ENCODE assay signal across 2 cellular contexts in the genomic region with DNA sequence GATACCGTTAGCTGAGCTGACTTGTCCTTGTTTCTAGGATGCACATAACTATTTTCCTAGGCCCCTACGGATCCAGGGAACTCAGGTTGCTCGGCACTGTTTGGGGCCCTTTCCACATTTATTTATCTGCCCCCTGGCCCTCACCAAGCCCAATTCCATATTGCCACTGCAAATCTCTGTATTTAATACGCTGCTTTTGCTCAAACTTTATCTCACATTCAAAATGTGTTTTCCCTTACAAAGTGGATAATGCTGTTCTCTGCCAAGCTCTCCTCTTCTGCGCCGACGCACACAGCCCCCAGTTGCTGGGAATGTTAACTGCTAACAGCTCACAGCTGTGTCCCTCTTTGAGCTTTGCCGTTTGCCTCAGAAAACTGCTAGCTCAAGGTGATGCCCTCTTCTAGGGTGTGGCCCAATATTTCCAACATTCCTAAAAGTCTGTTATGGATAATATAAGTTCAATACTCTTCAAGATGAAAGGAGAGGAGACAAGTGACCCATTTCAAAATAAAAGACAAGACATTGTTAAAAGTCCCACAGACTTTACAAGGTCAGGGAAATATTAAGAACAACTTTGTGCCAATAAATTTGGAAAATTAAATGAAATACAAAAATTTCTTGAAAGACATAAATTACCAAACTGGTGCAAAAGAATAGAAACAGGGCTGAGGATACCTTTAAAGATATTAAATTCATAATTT.
TF ChIP-seq lines count a peak whose summit lies in the region.

No MANE protein-coding gene starts in this region.

TF ChIP-seq in GM12891, 5 proteins besides CTCF, POLR2A, EP300 and RAD21 (continued from another document):
- TF ChIP-seq PAX5 (IDR thresholded peaks at IDR 0.05; ENCODE audit: insufficient read depth, low read length, severe bottlenecking) (no peak), SPI1 (IDR thresholded peaks at IDR 0.05; ENCODE audit: low read depth, low read length) (no peak), TAF1 (IDR thresholded peaks at IDR 0.05; ENCODE audit: low read depth, low read length) (no peak)

TF ChIP-seq in K562, 482 proteins besides CTCF, POLR2A, EP300 and RAD21 (continued from another document):
- TF ChIP-seq MYNN (IDR thresholded peaks at IDR 0.05) (peak; percentile 97), MYNN (CRISPR knock-in tag; IDR thresholded peaks at IDR 0.05) (no peak; the same call in 1 of the 2 replicates), ZNF3 (CRISPR knock-in tag; IDR thresholded peaks at IDR 0.05) (no peak)
TF ChIP-seq in K562: peak in this region for 1.
